Comparison of ENCODE assay signal across 1 cellular context in genomic region chr2:153811516-153811915, GRCh38.
TF ChIP-seq lines count a peak whose summit lies in the region.

No MANE protein-coding gene starts in this region.

TF ChIP-seq in HepG2, 621 proteins besides CTCF, POLR2A, EP300 and RAD21 (continued from another document):
- TF ChIP-seq, protein P1, sequence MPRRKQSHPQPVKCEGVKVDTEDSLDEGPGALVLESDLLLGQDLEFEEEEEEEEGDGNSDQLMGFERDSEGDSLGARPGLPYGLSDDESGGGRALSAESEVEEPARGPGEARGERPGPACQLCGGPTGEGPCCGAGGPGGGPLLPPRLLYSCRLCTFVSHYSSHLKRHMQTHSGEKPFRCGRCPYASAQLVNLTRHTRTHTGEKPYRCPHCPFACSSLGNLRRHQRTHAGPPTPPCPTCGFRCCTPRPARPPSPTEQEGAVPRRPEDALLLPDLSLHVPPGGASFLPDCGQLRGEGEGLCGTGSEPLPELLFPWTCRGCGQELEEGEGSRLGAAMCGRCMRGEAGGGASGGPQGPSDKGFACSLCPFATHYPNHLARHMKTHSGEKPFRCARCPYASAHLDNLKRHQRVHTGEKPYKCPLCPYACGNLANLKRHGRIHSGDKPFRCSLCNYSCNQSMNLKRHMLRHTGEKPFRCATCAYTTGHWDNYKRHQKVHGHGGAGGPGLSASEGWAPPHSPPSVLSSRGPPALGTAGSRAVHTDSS (CRISPR knock-in tag; conservative IDR thresholded peaks at IDR 0.05): no peak
- TF ChIP-seq, protein P2, sequence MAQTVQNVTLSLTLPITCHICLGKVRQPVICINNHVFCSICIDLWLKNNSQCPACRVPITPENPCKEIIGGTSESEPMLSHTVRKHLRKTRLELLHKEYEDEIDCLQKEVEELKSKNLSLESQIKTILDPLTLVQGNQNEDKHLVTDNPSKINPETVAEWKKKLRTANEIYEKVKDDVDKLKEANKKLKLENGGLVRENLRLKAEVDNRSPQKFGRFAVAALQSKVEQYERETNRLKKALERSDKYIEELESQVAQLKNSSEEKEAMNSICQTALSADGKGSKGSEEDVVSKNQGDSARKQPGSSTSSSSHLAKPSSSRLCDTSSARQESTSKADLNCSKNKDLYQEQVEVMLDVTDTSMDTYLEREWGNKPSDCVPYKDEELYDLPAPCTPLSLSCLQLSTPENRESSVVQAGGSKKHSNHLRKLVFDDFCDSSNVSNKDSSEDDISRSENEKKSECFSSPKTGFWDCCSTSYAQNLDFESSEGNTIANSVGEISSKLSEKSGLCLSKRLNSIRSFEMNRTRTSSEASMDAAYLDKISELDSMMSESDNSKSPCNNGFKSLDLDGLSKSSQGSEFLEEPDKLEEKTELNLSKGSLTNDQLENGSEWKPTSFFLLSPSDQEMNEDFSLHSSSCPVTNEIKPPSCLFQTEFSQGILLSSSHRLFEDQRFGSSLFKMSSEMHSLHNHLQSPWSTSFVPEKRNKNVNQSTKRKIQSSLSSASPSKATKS (CRISPR knock-in tag; IDR thresholded peaks at IDR 0.05): no peak
- TF ChIP-seq RXRA (CRISPR knock-in tag; IDR thresholded peaks at IDR 0.05) (no peak), GTF3A (CRISPR knock-in tag; conservative IDR thresholded peaks at IDR 0.05) (no peak), MYC (CRISPR knock-in tag; IDR thresholded peaks at IDR 0.05; ENCODE audit: borderline replicate concordance) (no peak)
- TF ChIP-seq, protein P3, sequence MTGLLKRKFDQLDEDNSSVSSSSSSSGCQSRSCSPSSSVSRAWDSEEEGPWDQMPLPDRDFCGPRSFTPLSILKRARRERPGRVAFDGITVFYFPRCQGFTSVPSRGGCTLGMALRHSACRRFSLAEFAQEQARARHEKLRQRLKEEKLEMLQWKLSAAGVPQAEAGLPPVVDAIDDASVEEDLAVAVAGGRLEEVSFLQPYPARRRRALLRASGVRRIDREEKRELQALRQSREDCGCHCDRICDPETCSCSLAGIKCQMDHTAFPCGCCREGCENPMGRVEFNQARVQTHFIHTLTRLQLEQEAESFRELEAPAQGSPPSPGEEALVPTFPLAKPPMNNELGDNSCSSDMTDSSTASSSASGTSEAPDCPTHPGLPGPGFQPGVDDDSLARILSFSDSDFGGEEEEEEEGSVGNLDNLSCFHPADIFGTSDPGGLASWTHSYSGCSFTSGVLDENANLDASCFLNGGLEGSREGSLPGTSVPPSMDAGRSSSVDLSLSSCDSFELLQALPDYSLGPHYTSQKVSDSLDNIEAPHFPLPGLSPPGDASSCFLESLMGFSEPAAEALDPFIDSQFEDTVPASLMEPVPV (CRISPR knock-in tag; IDR thresholded peaks at IDR 0.05): no peak
